25 cellular contexts compared by ENCODE assay signal in the genomic region with DNA sequence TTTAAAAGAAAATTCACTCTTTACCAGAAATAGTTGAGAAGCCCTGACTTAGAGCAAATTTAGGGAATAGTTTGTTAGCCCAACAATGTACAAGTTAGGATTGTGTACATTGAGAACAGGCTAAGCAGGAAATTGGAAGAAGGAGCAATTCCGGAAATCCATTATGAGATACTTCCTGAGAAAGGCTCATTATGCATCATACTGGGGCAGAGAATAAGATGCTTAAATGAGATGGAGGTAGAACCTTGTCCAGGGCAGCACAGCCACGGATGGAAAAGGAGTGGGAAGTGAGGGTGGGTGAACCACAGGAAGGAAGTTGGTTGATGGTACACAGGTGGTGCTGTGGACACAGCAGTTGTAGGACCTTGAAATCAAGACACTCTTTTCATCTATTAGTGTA.
"Had no signal": no experiment of that assay in that cellular context is flagged by ENCODE, and none has a peak within 500 bp of the region (broad histone marks: within the 10 kb centered on the region; RNA-seq: fewer than 3 reads in every experiment).

No MANE protein-coding gene starts in this region.

- H3K9me3 ChIP-seq: gastrocnemius medialis, psoas muscle, sigmoid colon, stomach, testis, tibial artery had no signal

- H3K27ac Mint-ChIP-seq: effector memory CD8-positive, alpha-beta T cell; naive thymus-derived CD8-positive, alpha-beta T cell; nephron progenitor cell; stimulated activated effector memory CD8-positive, alpha-beta T cell treated with anti-CD3 and anti-CD28 coated beads, Interleukin-12 subunit alpha, Interleukin-12 subunit beta, amount 100 ng/mL, for 72 hours; type B pancreatic cell had no signal

- H3K9me3 Mint-ChIP-seq: naive thymus-derived CD8-positive, alpha-beta T cell; nephron progenitor cell; type B pancreatic cell had no signal

- H3K4me3 Mint-ChIP-seq: effector memory CD8-positive, alpha-beta T cell; naive thymus-derived CD8-positive, alpha-beta T cell; nephron progenitor cell; stimulated activated effector memory CD8-positive, alpha-beta T cell treated with anti-CD3 and anti-CD28 coated beads, Interleukin-12 subunit alpha, Interleukin-12 subunit beta, amount 100 ng/mL, for 72 hours; type B pancreatic cell had no signal

- ATAC-seq: effector memory CD8-positive, alpha-beta T cell; esophagus mucosa; gastrocnemius medialis; left lobe of liver; naive thymus-derived CD8-positive, alpha-beta T cell; psoas muscle; right cardiac atrium; stimulated activated effector memory CD8-positive, alpha-beta T cell treated with anti-CD3 and anti-CD28 coated beads, Interleukin-12 subunit alpha, Interleukin-12 subunit beta, amount 100 ng/mL, for 72 hours had no signal

- H3K27ac ChIP-seq: coronary artery, epithelial cell of prostate, gastrocnemius medialis, psoas muscle, sigmoid colon, stomach, testis, tibial artery had no signal

- H3K4me3 ChIP-seq: coronary artery, gastrocnemius medialis, psoas muscle, sigmoid colon, stomach, testis, tibial artery had no signal

- H3K27me3 Mint-ChIP-seq: effector memory CD8-positive, alpha-beta T cell; naive thymus-derived CD8-positive, alpha-beta T cell; type B pancreatic cell had no signal

- H3K36me3 Mint-ChIP-seq: naive thymus-derived CD8-positive, alpha-beta T cell; stimulated activated effector memory CD8-positive, alpha-beta T cell treated with anti-CD3 and anti-CD28 coated beads, Interleukin-12 subunit alpha, Interleukin-12 subunit beta, amount 100 ng/mL, for 72 hours had no signal

- H3K36me3 ChIP-seq: gastrocnemius medialis, sigmoid colon, tibial artery had no signal

- H3K27me3 ChIP-seq: gastrocnemius medialis, sigmoid colon, stomach, testis, tibial artery had no signal

- FAIRE-seq: keratinocyte had no signal

- H3K4me1 Mint-ChIP-seq: stimulated activated effector memory CD8-positive, alpha-beta T cell treated with anti-CD3 and anti-CD28 coated beads, Interleukin-12 subunit alpha, Interleukin-12 subunit beta, amount 100 ng/mL, for 72 hours had no signal

- H3K4me1 ChIP-seq: gastrocnemius medialis, psoas muscle, sigmoid colon, stomach, testis, tibial artery had no signal

- DNase-seq: effector memory CD8-positive, alpha-beta T cell; foreskin fibroblast; gastrocnemius medialis; head of caudate nucleus; mesendoderm; naive thymus-derived CD8-positive, alpha-beta T cell; nephron progenitor cell; nucleus accumbens; posterior cingulate gyrus; psoas muscle; right cardiac atrium; sigmoid colon; stimulated activated CD4-positive, alpha-beta T cell treated with anti-CD3 and anti-CD28 coated beads, Interleukin-2, amount 100 ng/mL, for 24 hours; stimulated activated CD4-positive, alpha-beta T cell treated with anti-CD3 and anti-CD28 coated beads, Interleukin-4, amount 100 ng/mL, for 24 hours; stimulated activated naive CD4-positive, alpha-beta T cell treated with Interleukin-2 at 50 U/mL for 16 hours; stomach; testis; tibial artery had no signal
